ENCODE assay signal across 1 cellular context in the genomic region with DNA sequence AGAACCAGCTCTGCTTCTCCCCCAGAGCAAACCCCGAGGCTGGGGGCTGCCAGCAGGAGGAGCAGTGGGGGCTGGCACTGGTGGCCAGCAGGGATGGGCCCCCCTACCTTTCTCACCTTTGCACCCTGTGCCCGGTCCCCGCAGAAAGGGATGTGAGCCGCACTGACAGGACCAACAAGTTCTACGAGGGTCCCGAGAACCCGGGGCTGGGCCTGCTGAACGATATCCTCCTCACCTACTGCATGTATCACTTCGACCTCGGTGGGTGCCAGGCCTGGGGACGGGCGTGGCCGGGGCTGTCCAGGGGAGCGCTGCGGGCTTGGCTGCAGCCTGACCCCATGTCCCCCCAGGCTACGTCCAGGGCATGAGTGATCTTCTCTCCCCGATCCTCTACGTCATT.
TF ChIP-seq lines count a peak whose summit lies in the region.

No MANE protein-coding gene starts in this region.

TF ChIP-seq in HepG2, 621 proteins besides CTCF, POLR2A, EP300 and RAD21:
- peak; percentile 53 for TF ChIP-seq RBFOX2 (IDR thresholded peaks at IDR 0.05; ENCODE audit: low read depth, low read length)
- TF ChIP-seq AGO2 (optimal IDR thresholded peaks at IDR 0.05; ENCODE audit: low read depth, low read length): peak; percentile 41
- TF ChIP-seq ZNF235 (CRISPR knock-in tag; IDR thresholded peaks at IDR 0.05; ENCODE audit: borderline replicate concordance): no peak
- TF ChIP-seq JUNB (CRISPR knock-in tag; IDR thresholded peaks at IDR 0.05; ENCODE audit: borderline replicate concordance): no peak
TF ChIP-seq in HepG2: peak in this region for 2.
